Comparison of ENCODE assay signal across 1 cellular context in genomic region chr4:102439835-102440234, GRCh38.
A peak's percentile ranks its signal among the peaks of the same experiment; 100 is the strongest.
TF ChIP-seq lines count a peak whose summit lies in the region.

No MANE protein-coding gene starts in this region.

TF ChIP-seq in HepG2, 621 proteins besides CTCF, POLR2A, EP300 and RAD21 (continued from another document):
- TF ChIP-seq ZBTB4 (CRISPR knock-in tag; IDR thresholded peaks at IDR 0.05; ENCODE audit: borderline replicate concordance) (no peak), ZBTB33 (CRISPR knock-in tag; IDR thresholded peaks at IDR 0.05) (no peak), NR2F1 (CRISPR knock-in tag; IDR thresholded peaks at IDR 0.05) (no peak), ZNF274 (CRISPR knock-in tag; IDR thresholded peaks at IDR 0.05) (no peak), ZNF749 (CRISPR knock-in tag; IDR thresholded peaks at IDR 0.05; ENCODE audit: borderline replicate concordance) (no peak), SOX13 (IDR thresholded peaks at IDR 0.05) (no peak), SOX13 (CRISPR knock-in tag; conservative IDR thresholded peaks at IDR 0.05 in 1 of 2, IDR thresholded peaks at IDR 0.05 in 1 of 2) (peak in 1 of 2 experiments; percentile 42; a peak in 1 of 4 replicates), RBM22 (optimal IDR thresholded peaks at IDR 0.05; ENCODE audit: low read length) (no peak), MTA3 (CRISPR knock-in tag; IDR thresholded peaks at IDR 0.05) (no peak), RXRA (CRISPR knock-in tag; IDR thresholded peaks at IDR 0.05) (no peak)
